In genomic region chr1:23825762-23826522, GRCh38 we compare ENCODE assay signal across 8 cellular contexts. TPM values are rescaled to one million over a fixed set of nuclear protein-coding genes. Genes with fewer than 3 reads are reported as not detected.
DNase-seq lines count a peak whose midpoint lies in the region; ATAC-seq and TF ChIP-seq lines count a peak whose summit lies in the region.

No MANE protein-coding gene starts in this region.

- intact Hi-C loops in prostate gland (cut with DNase I), result no loop called here

- no peaks in the 10 kb centered on the region for H3K9me3 Mint-ChIP-seq in stimulated activated naive CD8-positive, alpha-beta T cell treated with anti-CD3 and anti-CD28 coated beads, Interleukin-15, Interleukin-2, amounts not matched to agents 100 ng/mL and 50 ng/mL, for 24 hours

- H3K4me3 Mint-ChIP-seq in stimulated activated naive CD8-positive, alpha-beta T cell treated with anti-CD3 and anti-CD28 coated beads, Interleukin-15, Interleukin-2, amounts not matched to agents 100 ng/mL and 50 ng/mL, for 24 hours, result peak overlapping the region; percentile 97

- H3K36me3 Mint-ChIP-seq in stimulated activated naive CD8-positive, alpha-beta T cell treated with anti-CD3 and anti-CD28 coated beads, Interleukin-15, Interleukin-2, amounts not matched to agents 100 ng/mL and 50 ng/mL, for 24 hours (ENCODE audit: low read depth), result no peaks in the 10 kb centered on the region

- H3K27ac Mint-ChIP-seq in stimulated activated naive CD8-positive, alpha-beta T cell treated with anti-CD3 and anti-CD28 coated beads, Interleukin-15, Interleukin-2, amounts not matched to agents 100 ng/mL and 50 ng/mL, for 24 hours, result peak overlapping the region; percentile 96

- H3K27ac ChIP-seq in epithelial cell of prostate, result peak overlapping the region; percentile 63
- peak overlapping the region; percentile 84 to 91 for H3K27ac ChIP-seq in prostate gland

- TF ChIP-seq POLR2A in prostate gland (IDR thresholded peaks at IDR 0.05), result no peak

- H3K4me1 ChIP-seq in prostate gland (replicated peaks), result no peaks in the 10 kb centered on the region

- H3K36me3 ChIP-seq in prostate gland, result no peaks in the 10 kb centered on the region

- H3K4me3 ChIP-seq in prostate gland, result peak overlapping the region; percentile 67 to 79

- no peak for TF ChIP-seq CTCF in prostate gland (IDR thresholded peaks at IDR 0.05)

- no peaks in the 10 kb centered on the region for H3K27me3 ChIP-seq in prostate gland (replicated peaks; ENCODE audit: insufficient read depth)

- no peak for ATAC-seq in stimulated activated naive CD8-positive, alpha-beta T cell treated with anti-CD3 and anti-CD28 coated beads, Interleukin-15, Interleukin-2, amounts not matched to agents 100 U/mL and 50 U/mL, for 24 hours

- no peaks in the 10 kb centered on the region for H3K27me3 Mint-ChIP-seq in stimulated activated naive CD8-positive, alpha-beta T cell treated with anti-CD3 and anti-CD28 coated beads, Interleukin-15, Interleukin-2, amounts not matched to agents 100 ng/mL and 50 ng/mL, for 24 hours

- 58% methylated on average over 24 of the region's 24 CpGs for WGBS in prostate gland

- peaks cover 25% of the 10 kb centered on the region for H3K4me1 Mint-ChIP-seq in stimulated activated naive CD8-positive, alpha-beta T cell treated with anti-CD3 and anti-CD28 coated beads, Interleukin-15, Interleukin-2, amounts not matched to agents 100 ng/mL and 50 ng/mL, for 24 hours (ENCODE audit: low read depth)

- no peaks in the 10 kb centered on the region for H3K9me3 ChIP-seq in prostate gland

- DNase-seq in stimulated activated naive CD8-positive, alpha-beta T cell treated with anti-CD3 and anti-CD28 coated beads, Interleukin-15, Interleukin-2, amounts not matched to agents 100 U/mL and 50 U/mL, for 24 hours, result no peak
- DNase-seq in OCI-M1 (lab: John Stamatoyannopoulos, UW) (peak; percentile 26), epithelial cell of prostate (ENCODE audit: low read depth, low spot score) (no peak), prostate gland (ENCODE audit: low spot score) (no peak), DMS153 treated with DMSO at 0.1 percent for 48 hours (lab: John Stamatoyannopoulos, UW; ENCODE audit: unreplicated experiment) (no peak), NOMO-1 treated with dmso at 0.1 percent for 144 hours (lab: John Stamatoyannopoulos, UW; ENCODE audit: unreplicated experiment) (no peak), NCI-H2171 treated with DMSO at 0.1 percent for 48 hours (lab: John Stamatoyannopoulos, UW) (no peak)

RNA-seq across cellular contexts. Expression of gene HMGCL, which starts 0.7 kb away (rescaled TPM):
- 10 to 100 TPM; 51.1 to 58.7 TPM for total RNA-seq in prostate gland

RNA-seq across cellular contexts. Expression of gene GALE, which starts 25.4 kb away (rescaled TPM):
- 10 to 100 TPM; 26.3 to 27.3 TPM for total RNA-seq in prostate gland

RNA-seq across cellular contexts. Expression of gene LYPLA2, which starts 35.0 kb away (rescaled TPM):
- total RNA-seq in prostate gland, result 10 to 100 TPM; 53.6 to 57.7 TPM

RNA-seq across cellular contexts. Expression of gene FUCA1, which starts 42.1 kb away (rescaled TPM):
- total RNA-seq in prostate gland, result 100 to 1,000 TPM in 1 of 2 donors, 10 to 100 TPM in 1; 51.4 to 111 TPM

RNA-seq across cellular contexts. Expression of gene PITHD1, which starts 47.7 kb away (rescaled TPM):
- 10 to 100 TPM; 85.7 to 86.7 TPM for total RNA-seq in prostate gland
